33 cellular contexts compared by ENCODE assay signal in the genomic region with DNA sequence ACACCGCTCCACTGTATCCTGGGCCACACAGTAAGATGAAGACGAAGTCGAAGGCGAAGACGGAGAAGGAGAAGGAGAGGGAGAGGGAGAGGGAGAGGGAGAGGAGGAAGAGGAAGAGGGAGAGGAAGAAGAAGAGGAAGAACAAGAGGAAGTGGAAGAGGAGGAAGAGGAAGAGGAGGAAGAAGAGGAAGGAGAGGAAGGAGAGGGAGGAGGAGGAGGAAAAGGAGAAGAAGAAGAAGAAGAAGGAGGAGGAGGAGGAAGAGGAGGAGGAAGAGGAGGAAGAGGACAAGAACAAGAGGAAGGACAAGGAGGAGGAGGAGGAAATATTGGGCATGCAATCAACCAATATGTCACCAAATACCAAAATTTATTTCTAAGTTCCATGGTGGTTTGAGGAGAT.
"Had no signal": no experiment of that assay in that cellular context is flagged by ENCODE, and none has a peak within 500 bp of the region (broad histone marks: within the 10 kb centered on the region; RNA-seq: fewer than 3 reads in every experiment).

No MANE protein-coding gene starts in this region.

- H3K4me3 ChIP-seq: MG63 had no signal

- DNase-seq: Karpas-422, Kasumi-1, MG63, MM.1S, MV-4-11, NCI-H1048, NCI-H1092, NCI-H1092 treated with DMSO at 0.1 percent for 48 hours, NCI-H1105, NCI-H1417 treated with DMSO at 0.1 percent for 48 hours, NCI-H1436, NCI-H1436 treated with DMSO at 0.1 percent for 48 hours, NCI-H146, NCI-H1694, NCI-H1694 treated with DMSO at 0.1 percent for 48 hours, NCI-H187, NCI-H187 treated with DMSO at 0.1 percent for 48 hours, NCI-H1930, NCI-H2029, NCI-H2029 treated with DMSO at 0.1 percent for 48 hours, NCI-H2081, NCI-H2081 treated with DMSO at 0.1 percent for 48 hours, NCI-H2107, NCI-H2171, NCI-H2171 treated with DMSO at 0.1 percent for 48 hours, NCI-H2227 treated with DMSO at 0.1 percent for 48 hours, NCI-H226, NCI-H345, NCI-H446, NCI-H446 treated with DMSO at 0.1 percent for 48 hours, NCI-H510A, NCI-H510A treated with DMSO at 0.1 percent for 48 hours, NCI-H524 had no signal

- H3K27me3 ChIP-seq: MG63 had no signal

- H3K9me3 ChIP-seq: MG63 had no signal

- H3K36me3 ChIP-seq: MG63 had no signal
